Comparison of ENCODE assay signal across 1 cellular context in genomic region chr2:130583582-130583981, GRCh38.
TF ChIP-seq lines count a peak whose summit lies in the region.

No MANE protein-coding gene starts in this region.

TF ChIP-seq in HepG2, 621 proteins besides CTCF, POLR2A, EP300 and RAD21:
- TF ChIP-seq FOXA3 (CRISPR knock-in tag; IDR thresholded peaks at IDR 0.05) (0 out of 2 replicates have a peak, but pooled peaks have one; percentile 9), HNF4A (CRISPR knock-in tag; IDR thresholded peaks at IDR 0.05) (peak; percentile 54)
